ENCODE assay signal across 9 cellular contexts in the genomic region with DNA sequence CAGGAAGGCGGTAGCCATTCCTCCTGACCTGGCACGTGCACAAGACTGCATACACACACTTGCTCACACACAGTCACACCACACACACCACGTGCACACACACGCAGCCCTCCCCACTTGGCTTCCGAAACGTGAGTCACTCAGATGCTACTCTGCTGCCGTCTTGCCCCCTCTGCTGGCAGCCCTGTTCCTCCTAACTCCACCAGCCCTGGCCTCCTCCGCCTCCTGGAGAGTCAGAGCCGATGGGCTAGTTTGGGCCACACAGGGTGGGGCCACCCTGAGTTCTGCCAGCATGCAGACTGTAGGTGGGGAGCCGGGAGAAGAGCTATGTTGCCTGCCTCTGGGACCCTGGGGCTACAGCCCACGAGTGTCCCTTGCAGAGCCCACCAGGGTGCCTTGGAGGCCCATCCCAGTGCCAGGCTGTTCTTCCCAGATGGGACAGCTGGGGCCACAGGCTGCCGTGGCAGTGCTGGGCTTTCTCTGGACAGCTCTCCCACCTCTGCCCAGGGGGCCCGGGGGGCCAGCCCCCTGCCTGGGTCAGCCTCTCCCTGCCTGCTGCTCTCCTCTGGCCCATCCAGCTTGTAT. TPM values are rescaled to one million over a fixed set of nuclear protein-coding genes. Genes with fewer than 3 reads are reported as not detected.
DNase-seq lines count a peak whose midpoint lies in the region; ATAC-seq and TF ChIP-seq lines count a peak whose summit lies in the region.
"Had no signal": no experiment of that assay in that cellular context is flagged by ENCODE, and none has a peak within 500 bp of the region (broad histone marks: within the 10 kb centered on the region; RNA-seq: fewer than 3 reads in every experiment).

No MANE protein-coding gene starts in this region.

- TF ChIP-seq RAD21 in IMR-90 (IDR thresholded peaks at IDR 0.05; ENCODE audit: low read length) = peak; percentile 57

- no peak overlapping the region for H3K9ac ChIP-seq in IMR-90 (ENCODE audit: low read depth, low read length)

- 22% methylated on average over 8 of the region's 13 CpGs; no CpG with 5 or more reads in 1 of the 2 experiments for WGBS in IMR-90 (ENCODE audit: extremely low coverage in 2 of 2, insufficient read length in 1 of 2), 2 experiments

- no peak overlapping the region for H3K18ac ChIP-seq in IMR-90 (ENCODE audit: low read depth, low read length)

- peaks cover 28% of the 10 kb centered on the region for H3K4me1 Mint-ChIP-seq in CD8-positive, alpha-beta T cell (ENCODE audit: low read depth)
- H3K4me1 Mint-ChIP-seq in osteocyte (ENCODE audit: unreplicated experiment) = peaks cover 13% of the 10 kb centered on the region

- peak in 5 of 7 experiments; percentile 31 to 61 (median 51) for DNase-seq in CD8-positive, alpha-beta T cell
- peak; percentile 97 for DNase-seq in IMR-90
- peak; percentile 26 for DNase-seq in activated CD4-positive, alpha-beta T cell treated with anti-CD3 and anti-CD28 coated beads, Interleukin-2, amount 50 U/mL, for 1 hour
- DNase-seq in epidermal melanocyte (ENCODE audit: insufficient read length, low spot score) = peak; percentile 74
- DNase-seq in osteocyte (ENCODE audit: extremely low spot score, unreplicated experiment) = peak; percentile 90
- no peak for DNase-seq in NCI-H128 (lab: John Stamatoyannopoulos, UW; ENCODE audit: unreplicated experiment)

- peak overlapping the region; percentile 84 for H2AFZ ChIP-seq in IMR-90 (replicated peaks; ENCODE audit: low read length, poor library complexity)

- peak overlapping the region; percentile 46 for H2BK5ac ChIP-seq in IMR-90 (ENCODE audit: low read depth, low read length, poor library complexity, severe bottlenecking)

- no peaks in the 10 kb centered on the region for H3K9me3 Mint-ChIP-seq in CD8-positive, alpha-beta T cell
- no peaks in the 10 kb centered on the region for H3K9me3 Mint-ChIP-seq in osteocyte (ENCODE audit: unreplicated experiment)

- peaks cover 18 to 57% of the 10 kb centered on the region in 2 experiments for H3K79me1 ChIP-seq in IMR-90 (ENCODE audit: low read depth in 1 of 2, low read length in 2 of 2)

- peak overlapping the region; percentile 57 for H3K27ac Mint-ChIP-seq in CD8-positive, alpha-beta T cell
- peak overlapping the region; percentile 73 for H3K27ac Mint-ChIP-seq in osteocyte (ENCODE audit: unreplicated experiment)
- H3K27ac Mint-ChIP-seq: memory B cell had no signal

- no peaks in the 10 kb centered on the region for H3K9me3 ChIP-seq in CD8-positive, alpha-beta T cell (ENCODE audit: low read length)
- H3K9me3 ChIP-seq in IMR-90 (ENCODE audit: control insufficient read depth, insufficient read depth, low read length) = no peaks in the 10 kb centered on the region

- H4K20me1 ChIP-seq in IMR-90 (ENCODE audit: insufficient read depth, low read length) = peaks cover 20% of the 10 kb centered on the region

- H3K4me1 ChIP-seq in CD8-positive, alpha-beta T cell (ENCODE audit: insufficient read depth, low read length) = peaks cover 14% of the 10 kb centered on the region
- peaks cover 5% of the 10 kb centered on the region for H3K4me1 ChIP-seq in IMR-90 (ENCODE audit: control insufficient read depth, insufficient read depth, low read length)

- peaks cover 76% of the 10 kb centered on the region for H3K36me3 Mint-ChIP-seq in CD8-positive, alpha-beta T cell
- peaks cover 20% of the 10 kb centered on the region for H3K36me3 Mint-ChIP-seq in osteocyte (ENCODE audit: unreplicated experiment)

- dilution Hi-C loops in IMR-90 (cut with HindIII; ENCODE audit: low sequenced_read_pairs, unreplicated experiment) = no loop called here

- H2AK9ac ChIP-seq in IMR-90 (replicated peaks; ENCODE audit: low read depth, low read length, poor library complexity) = peak overlapping the region; percentile 85

- H3K36me3 ChIP-seq in CD8-positive, alpha-beta T cell (ENCODE audit: insufficient read depth, low read length) = peaks cover 42% of the 10 kb centered on the region
- peaks cover 38% of the 10 kb centered on the region for H3K36me3 ChIP-seq in IMR-90 (ENCODE audit: control insufficient read depth, insufficient read depth, low read length)

- no peak overlapping the region for H3K14ac ChIP-seq in IMR-90 (replicated peaks; ENCODE audit: low read depth, low read length)

- CTCF ChIA-PET in CD8-positive, alpha-beta T cell (lab: Charles Lee) = interaction anchor here (0.7 to 4.1 kb wide), 6 partner anchors 7 to 69 kb away, joined by 3 to 16 read pairs (median 4); no protein-coding TSS in a partner anchor
- CTCF ChIA-PET in IMR-90 (lab: Yijun Ruan, JAX) = no interaction called here

- H2BK15ac ChIP-seq in IMR-90 (ENCODE audit: low read depth, low read length) = no peak overlapping the region

- no peak overlapping the region for H4K91ac ChIP-seq in IMR-90 (ENCODE audit: insufficient read depth, low read depth, low read length)

- H3K9me1 ChIP-seq in IMR-90 (ENCODE audit: insufficient read depth, low read length) = peaks cover 9% of the 10 kb centered on the region; the same call in 1 of the 2 replicates

- no peak overlapping the region; a peak in 1 of 4 replicates for H4K8ac ChIP-seq in IMR-90 (ENCODE audit: low read depth in 2 of 2, low read length in 2 of 2)

- intact Hi-C loops in CD8-positive, alpha-beta T cell (cut with DNase I, micrococcal nuclease) = loop anchor here (2.0 to 5.0 kb wide), 2 partner anchors 180 to 220 kb away; no protein-coding TSS in a partner anchor
- intact Hi-C loops in IMR-90 (cut with micrococcal nuclease) = no loop called here

- no peak overlapping the region for H4K5ac ChIP-seq in IMR-90 (ENCODE audit: low read depth, low read length)

- H3K27ac ChIP-seq in CD8-positive, alpha-beta T cell (ENCODE audit: low read depth, low read length) = no peak overlapping the region
- H3K27ac ChIP-seq in IMR-90 (ENCODE audit: insufficient read depth, low read length) = peak overlapping the region; percentile 7; the same call in 1 of the 2 replicates

- no peak overlapping the region for H3K4me3 ChIP-seq in CD8-positive, alpha-beta T cell (ENCODE audit: low read depth, low read length)
- no peak overlapping the region for H3K4me3 ChIP-seq in IMR-90 (ENCODE audit: insufficient read depth, low read depth, low read length)

- H3K27me3 ChIP-seq in CD8-positive, alpha-beta T cell (ENCODE audit: insufficient read depth, low read length) = no peaks in the 10 kb centered on the region
- no peaks in the 10 kb centered on the region for H3K27me3 ChIP-seq in IMR-90 (ENCODE audit: control insufficient read depth, insufficient read depth, low read length)

- H2BK120ac ChIP-seq in IMR-90 (ENCODE audit: low read depth, low read length) = no peak overlapping the region

- POLR2A ChIA-PET in CD8-positive, alpha-beta T cell (lab: Charles Lee) = no interaction called here
- POLR2A ChIA-PET in IMR-90 (lab: Charles Lee; ENCODE audit: unreplicated experiment) = no interaction called here

- no peaks in the 10 kb centered on the region for H3K27me3 Mint-ChIP-seq in CD8-positive, alpha-beta T cell (ENCODE audit: low read depth)
- H3K27me3 Mint-ChIP-seq in osteocyte (ENCODE audit: unreplicated experiment) = no peaks in the 10 kb centered on the region
- H3K27me3 Mint-ChIP-seq: memory B cell had no signal

- peak; percentile 85 for ATAC-seq in CD8-positive, alpha-beta T cell
- ATAC-seq in IMR-90 (ENCODE audit: low read depth) (peak; percentile 97), GM21526 (IDR thresholded peaks at IDR 0.05; ENCODE audit: low FRiP score, unreplicated experiment) (no peak), HG02981 (IDR thresholded peaks at IDR 0.05; ENCODE audit: unreplicated experiment) (no peak)

- H2BK20ac ChIP-seq in IMR-90 (ENCODE audit: low read depth, low read length) = no peak overlapping the region

- no peak overlapping the region for H3K23ac ChIP-seq in IMR-90 (ENCODE audit: low read depth, low read length)

- peak overlapping the region; percentile 57; the same call in 1 of the 2 replicates for H2AK5ac ChIP-seq in IMR-90 (ENCODE audit: low read depth, low read length)

- in situ Hi-C loops in IMR-90 (cut with MboI; ENCODE audit: low sequenced_read_pairs) = no loop called here

- TF ChIP-seq POLR2A in IMR-90 (IDR thresholded peaks at IDR 0.05; ENCODE audit: low read depth, low read length) = no peak

- H3K4ac ChIP-seq in IMR-90 (ENCODE audit: low read depth, low read length) = peak overlapping the region; percentile 68; the same call in 1 of the 2 replicates

- no peak overlapping the region for H3K4me2 ChIP-seq in IMR-90 (ENCODE audit: low read depth, low read length)

- TF ChIP-seq CTCF in CD8-positive, alpha-beta T cell (IDR thresholded peaks at IDR 0.05) = peak; percentile 34
- TF ChIP-seq CTCF in IMR-90 (conservative IDR thresholded peaks at IDR 0.05; ENCODE audit: low read depth, low read length) = peak; percentile 92
- TF ChIP-seq CTCF in osteocyte (IDR thresholded peaks at IDR 0.05) = peak; percentile 75

- no peak overlapping the region for H3K56ac ChIP-seq in IMR-90 (ENCODE audit: extremely low read depth, insufficient read depth, low read length)

- BruUV-seq in IMR-90 (replicated peaks; lab: Mats Ljungman, UMichigan) = no TSS peak

- H3K4me3 Mint-ChIP-seq in CD8-positive, alpha-beta T cell = no peak overlapping the region
- no peak overlapping the region for H3K4me3 Mint-ChIP-seq in osteocyte (ENCODE audit: unreplicated experiment)
- H3K4me3 Mint-ChIP-seq: memory B cell had no signal

TF ChIP-seq in IMR-90, 13 proteins besides CTCF, POLR2A, EP300 and RAD21 (continues in another document):
- TF ChIP-seq RFX5 (IDR thresholded peaks at IDR 0.05; ENCODE audit: low read depth, low read length) = no peak
- TF ChIP-seq RCOR1 (IDR thresholded peaks at IDR 0.05; ENCODE audit: insufficient replicate concordance, low read length) = no peak

RNA-seq across cellular contexts. Expression of a gene that starts 12.1 kb away (rescaled TPM):
- 10 to 100 TPM; 42.4 to 42.7 TPM for total RNA-seq in CD8-positive, alpha-beta T cell
- 76.0 and 77.2 TPM in 2 replicates for total RNA-seq in IMR-90 (2012; rRNA removed)
- 105 and 126 TPM in 2 replicates for polyA plus RNA-seq in IMR-90 (2012; rRNA removed)
- 71.7 and 184 TPM in 2 replicates for polyA plus RNA-seq in IMR-90 (2012; cell fraction: cytosol; rRNA removed)
- polyA plus RNA-seq in IMR-90 (2012; cell fraction: nucleus; rRNA removed; ENCODE audit: low replicate concordance) = 67.3 and 125 TPM in 2 replicates
- 67.4 and 70.3 TPM in 2 replicates for total RNA-seq in osteocyte

RNA-seq across cellular contexts. Expression of a gene that starts 19.5 kb away (rescaled TPM):
- 100 to 1,000 TPM; 161 to 173 TPM for total RNA-seq in CD8-positive, alpha-beta T cell
- 371 and 434 TPM in 2 replicates for total RNA-seq in IMR-90 (2012; rRNA removed)
- 1,091 and 1,179 TPM in 2 replicates for polyA plus RNA-seq in IMR-90 (2012; rRNA removed)
- polyA plus RNA-seq in IMR-90 (2012; cell fraction: cytosol; rRNA removed) = 1,099 and 1,903 TPM in 2 replicates
- 247 and 613 TPM in 2 replicates for polyA plus RNA-seq in IMR-90 (2012; cell fraction: nucleus; rRNA removed; ENCODE audit: low replicate concordance)
- 258 and 260 TPM in 2 replicates for total RNA-seq in osteocyte

RNA-seq across cellular contexts. Expression of a gene that starts 28.3 kb away (rescaled TPM):
- 10 to 100 TPM; 38.9 to 41.3 TPM for total RNA-seq in CD8-positive, alpha-beta T cell
- total RNA-seq in IMR-90 (2012; rRNA removed) (8.1 and 8.9 TPM in 2 replicates), osteocyte (28.1 and 29.0 TPM in 2 replicates)
- 42.6 and 47.6 TPM in 2 replicates for polyA plus RNA-seq in IMR-90 (2012; rRNA removed)
- polyA plus RNA-seq in IMR-90 (2012; cell fraction: cytosol; rRNA removed) = 34.3 and 50.6 TPM in 2 replicates
- polyA plus RNA-seq in IMR-90 (2012; cell fraction: nucleus; rRNA removed; ENCODE audit: low replicate concordance) = 70.0 and 176 TPM in 2 replicates

Comparison
In these comparisons a context has a peak if more than half of its experiments do, and no peak if none do; other contexts are left out.
1. ATAC-seq: peak in CD8-positive, alpha-beta T cell (single experiment) and IMR-90 (single experiment); none in GM21526 (single experiment) and HG02981 (single experiment).
2. CTCF ChIP-seq: peak in every context shown above with its lines; median percentile 92 in IMR-90; 75 in osteocyte; 34 in CD8-positive, alpha-beta T cell.